14 cellular contexts compared by ENCODE assay signal in the genomic region with DNA sequence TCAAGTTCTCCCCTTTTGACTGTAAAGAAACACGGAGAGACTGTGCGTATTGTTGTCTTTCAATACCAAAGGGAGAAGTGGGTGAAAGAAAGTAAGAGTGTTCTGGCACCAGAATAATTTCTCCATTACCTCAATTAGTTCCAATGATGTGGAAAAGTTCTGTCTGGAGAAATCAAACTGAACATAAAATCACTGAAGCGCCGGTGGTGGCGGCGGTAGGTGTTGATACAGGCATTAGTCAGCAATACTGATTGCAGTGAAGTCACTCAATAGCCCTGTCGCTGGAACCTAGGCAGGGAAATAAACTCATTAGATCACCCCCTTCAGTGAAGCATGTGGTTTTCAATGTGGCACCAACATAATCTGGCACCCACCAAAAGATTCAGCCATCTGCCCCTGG.
DNase-seq lines count a peak whose midpoint lies in the region; ATAC-seq, FAIRE-seq and TF ChIP-seq lines count a peak whose summit lies in the region.
"Had no signal": no experiment of that assay in that cellular context is flagged by ENCODE, and none has a peak within 500 bp of the region (broad histone marks: within the 10 kb centered on the region; RNA-seq: fewer than 3 reads in every experiment).

No MANE protein-coding gene starts in this region.

- H3K9me3 ChIP-seq in astrocyte (ENCODE audit: insufficient read depth, low read depth, low read length) (no peaks in the 10 kb centered on the region), sigmoid colon (no peaks in the 10 kb centered on the region)

- H3K36me3 ChIP-seq in astrocyte (ENCODE audit: insufficient read depth, low read length) (no peaks in the 10 kb centered on the region), sigmoid colon (no peaks in the 10 kb centered on the region)

- intact Hi-C loops in sigmoid colon (cut with DNase I) = no loop called here

- peak overlapping the region; percentile 67 for H3K4me2 ChIP-seq in astrocyte (ENCODE audit: low read length)
- H3K4me2 ChIP-seq: PC-9 had no signal

- DNase-seq in Caki2 (ENCODE audit: low read depth) = peak; percentile 89
- DNase-seq in NCI-H1436 treated with DMSO at 0.1 percent for 48 hours (lab: John Stamatoyannopoulos, UW) = peak; percentile 83
- peak; percentile 29 for DNase-seq in astrocyte (ENCODE audit: low read depth)
- DNase-seq in kidney tubule cell (ENCODE audit: low spot score) = peak; percentile 80
- DNase-seq in HTR-8/SVneo (ENCODE audit: insufficient read length, low spot score) = no peak
- DNase-seq in sigmoid colon = no peak
- DNase-seq: ACHN; CD4-positive, alpha-beta T cell; NCI-H226; NCI-H774; PC-9 had no signal

- no peak for TF ChIP-seq EP300 in sigmoid colon (IDR thresholded peaks at IDR 0.05)

- no peak overlapping the region for H3K27ac ChIP-seq in astrocyte (ENCODE audit: low read depth, low read length)
- no peak overlapping the region for H3K27ac ChIP-seq in sigmoid colon
- H3K27ac ChIP-seq: PC-9 had no signal

- no peaks in the 10 kb centered on the region for H3K36me3 Mint-ChIP-seq in astrocyte (ENCODE audit: low read depth, unreplicated experiment)

- H2AFZ ChIP-seq in astrocyte (ENCODE audit: low read depth, low read length) = peak overlapping the region; percentile 36
- H2AFZ ChIP-seq: PC-9 had no signal

- H3K27me3 ChIP-seq in astrocyte (ENCODE audit: insufficient read depth, low read length) = no peaks in the 10 kb centered on the region
- H3K27me3 ChIP-seq in sigmoid colon = no peaks in the 10 kb centered on the region

- H3K9ac ChIP-seq in astrocyte (ENCODE audit: low read length) = no peak overlapping the region

- TF ChIP-seq CTCF in astrocyte (IDR thresholded peaks at IDR 0.05; ENCODE audit: insufficient read depth, low read depth, low read length) (no peak), sigmoid colon (IDR thresholded peaks at IDR 0.05) (no peak)

- no peaks in the 10 kb centered on the region for H3K9me3 Mint-ChIP-seq in astrocyte (ENCODE audit: unreplicated experiment)

- no peaks in the 10 kb centered on the region for H3K79me2 ChIP-seq in astrocyte (ENCODE audit: insufficient read depth, low read length)

- no peak overlapping the region for H3K27ac Mint-ChIP-seq in astrocyte (ENCODE audit: unreplicated experiment)
- H3K27ac Mint-ChIP-seq: B cell; CD4-positive, alpha-beta T cell had no signal

- ATAC-seq in GM19397 (IDR thresholded peaks at IDR 0.05; ENCODE audit: unreplicated experiment) = no peak
- ATAC-seq: HCT116 had no signal

- no peaks in the 10 kb centered on the region for H3K27me3 Mint-ChIP-seq in astrocyte (ENCODE audit: low read depth, unreplicated experiment)
- H3K27me3 Mint-ChIP-seq: B cell; CD4-positive, alpha-beta T cell had no signal

- no peaks in the 10 kb centered on the region for H4K20me1 ChIP-seq in astrocyte (ENCODE audit: insufficient read depth, low read length)

- H3K4me1 ChIP-seq in astrocyte (ENCODE audit: insufficient read depth, low read length) = no peaks in the 10 kb centered on the region
- H3K4me1 ChIP-seq in sigmoid colon = no peaks in the 10 kb centered on the region

- in situ Hi-C loops in Caki2 (cut with HindIII; ENCODE audit: low pct_unique_long_range_greater_than_20kb, low sequenced_read_pairs) = no loop called here

- no peak overlapping the region for H3K4me3 Mint-ChIP-seq in astrocyte (ENCODE audit: unreplicated experiment)
- H3K4me3 Mint-ChIP-seq: B cell; CD4-positive, alpha-beta T cell had no signal

- H3K4me1 Mint-ChIP-seq in astrocyte (ENCODE audit: low read depth, unreplicated experiment) = no peaks in the 10 kb centered on the region
- H3K4me1 Mint-ChIP-seq: B cell had no signal

- no peak for FAIRE-seq in astrocyte (lab: Jason Lieb, UNC)
- FAIRE-seq in HTR-8/SVneo (lab: Jason Lieb, UNC) = no peak

- TF ChIP-seq POLR2A in sigmoid colon (IDR thresholded peaks at IDR 0.05) = no peak

- 90 to 91% methylated on average over 7 of the region's 7 CpGs for WGBS in sigmoid colon, 2 donors

- peak overlapping the region; percentile 35 for H3K4me3 ChIP-seq in astrocyte (ENCODE audit: insufficient read depth, low read depth, low read length)
- no peak overlapping the region for H3K4me3 ChIP-seq in sigmoid colon
- H3K4me3 ChIP-seq: PC-9 had no signal

Comparison
In these comparisons a context has a peak if more than half of its experiments do, and no peak if none do; other contexts are left out.
1. DNase-seq: peak in Caki2 (single experiment), NCI-H1436 treated with DMSO at 0.1 percent for 48 hours (single experiment), astrocyte (single experiment) and kidney tubule cell (single experiment); none in HTR-8/SVneo (single experiment) and sigmoid colon (single experiment).